ENCODE assay signal across 25 cellular contexts in genomic region chr7:158020706-158021095, GRCh38.
"Had no signal": no experiment of that assay in that cellular context is flagged by ENCODE, and none has a peak within 500 bp of the region (broad histone marks: within the 10 kb centered on the region; RNA-seq: fewer than 3 reads in every experiment).

No MANE protein-coding gene starts in this region.

- H3K9me3 ChIP-seq: lower lobe of right lung, mucosa of descending colon, prostate gland, spleen, thoracic aorta, tibial nerve, vagina had no signal

- H3K9ac ChIP-seq: neural progenitor cell, parathyroid adenoma had no signal

- H3K4me1 Mint-ChIP-seq: immature natural killer cell; naive B cell; stimulated activated memory B cell treated with anti-CD40 and anti-IgM and Interleukin-4, amounts not matched to agents 10 μg/mL and 1 μg/mL and 100 μg/mL, for 72 hours had no signal

- H3K4me1 ChIP-seq: parathyroid adenoma, prostate gland had no signal

- H3K36me3 ChIP-seq: lower lobe of right lung, neural progenitor cell, prostate gland, spleen, thoracic aorta, tibial nerve, vagina had no signal

- H3K27ac ChIP-seq: dorsolateral prefrontal cortex, lower lobe of right lung, neural progenitor cell, parathyroid adenoma, prostate gland, skin epidermis, spleen, thoracic aorta, tibial nerve, vagina had no signal

- H3K36me3 Mint-ChIP-seq: immature natural killer cell; mesothelial cell of epicardium; naive B cell; natural killer cell treated with Interleukin-12 subunit alpha and Interleukin-12 subunit beta and Interleukin-15 and Interleukin-18, amount 100 ng/mL, for 72 hours; neural progenitor cell; stimulated activated memory B cell treated with anti-CD40 and anti-IgM and Interleukin-4, amounts not matched to agents 10 μg/mL and 1 μg/mL and 100 μg/mL, for 72 hours had no signal

- H3K27ac Mint-ChIP-seq: immature natural killer cell; mesothelial cell of epicardium; naive B cell; natural killer cell treated with Interleukin-12 subunit alpha and Interleukin-12 subunit beta and Interleukin-15 and Interleukin-18, amount 100 ng/mL, for 72 hours; stimulated activated memory B cell treated with anti-CD40 and anti-IgM and Interleukin-4, amounts not matched to agents 10 μg/mL and 1 μg/mL and 100 μg/mL, for 72 hours had no signal

- H3K27me3 Mint-ChIP-seq: natural killer cell treated with Interleukin-12 subunit alpha and Interleukin-12 subunit beta and Interleukin-15 and Interleukin-18, amount 100 ng/mL, for 72 hours; stimulated activated memory B cell treated with anti-CD40 and anti-IgM and Interleukin-4, amounts not matched to agents 10 μg/mL and 1 μg/mL and 100 μg/mL, for 72 hours had no signal

- H3K27me3 ChIP-seq: neural progenitor cell, tibial nerve, vagina had no signal

- H3K4me3 ChIP-seq: dorsolateral prefrontal cortex, lower lobe of right lung, mucosa of descending colon, neural progenitor cell, prostate gland, skin epidermis, spleen, thoracic aorta, tibial nerve, vagina had no signal

- DNase-seq: dorsolateral prefrontal cortex; effector CD4-positive, alpha-beta T cell; hypothalamus; immature natural killer cell; left ventricle myocardium superior; lower lobe of right lung; mucosa of descending colon; naive B cell; right cardiac atrium; stimulated activated CD4-positive, alpha-beta T cell treated with anti-CD3 and anti-CD28 coated beads, Interleukin-4, amount 100 ng/mL, for 4 hours; stimulated activated naive CD8-positive, alpha-beta T cell treated with anti-CD3 and anti-CD28 coated beads, Interleukin-15, Interleukin-2, amounts not matched to agents 100 U/mL and 50 U/mL, for 24 hours had no signal

- H3K79me2 ChIP-seq: parathyroid adenoma had no signal

- H3K4me3 Mint-ChIP-seq: immature natural killer cell; mesothelial cell of epicardium; naive B cell; natural killer cell treated with Interleukin-12 subunit alpha and Interleukin-12 subunit beta and Interleukin-15 and Interleukin-18, amount 100 ng/mL, for 72 hours; neural progenitor cell; stimulated activated memory B cell treated with anti-CD40 and anti-IgM and Interleukin-4, amounts not matched to agents 10 μg/mL and 1 μg/mL and 100 μg/mL, for 72 hours had no signal

- H3K4me2 ChIP-seq: neural progenitor cell had no signal

- FAIRE-seq: colon, frontal cortex, keratinocyte had no signal

- H3K9me3 Mint-ChIP-seq: immature natural killer cell; mesothelial cell of epicardium; naive B cell; natural killer cell treated with Interleukin-12 subunit alpha and Interleukin-12 subunit beta and Interleukin-15 and Interleukin-18, amount 100 ng/mL, for 72 hours; neural progenitor cell; stimulated activated memory B cell treated with anti-CD40 and anti-IgM and Interleukin-4, amounts not matched to agents 10 μg/mL and 1 μg/mL and 100 μg/mL, for 72 hours had no signal

- H2AFZ ChIP-seq: neural progenitor cell, parathyroid adenoma had no signal
